ENCODE assay signal across 1 cellular context in genomic region chr6:13672904-13673303, GRCh38.
TF ChIP-seq lines count a peak whose summit lies in the region.

No MANE protein-coding gene starts in this region.

TF ChIP-seq in IMR-90, 13 proteins besides CTCF, POLR2A, EP300 and RAD21:
- TF ChIP-seq MAFK (IDR thresholded peaks at IDR 0.05; ENCODE audit: low read depth, low read length) (no peak), CHD1 (IDR thresholded peaks at IDR 0.05; ENCODE audit: low read depth, low read length) (no peak)
